ENCODE assay signal across 1 cellular context in the genomic region with DNA sequence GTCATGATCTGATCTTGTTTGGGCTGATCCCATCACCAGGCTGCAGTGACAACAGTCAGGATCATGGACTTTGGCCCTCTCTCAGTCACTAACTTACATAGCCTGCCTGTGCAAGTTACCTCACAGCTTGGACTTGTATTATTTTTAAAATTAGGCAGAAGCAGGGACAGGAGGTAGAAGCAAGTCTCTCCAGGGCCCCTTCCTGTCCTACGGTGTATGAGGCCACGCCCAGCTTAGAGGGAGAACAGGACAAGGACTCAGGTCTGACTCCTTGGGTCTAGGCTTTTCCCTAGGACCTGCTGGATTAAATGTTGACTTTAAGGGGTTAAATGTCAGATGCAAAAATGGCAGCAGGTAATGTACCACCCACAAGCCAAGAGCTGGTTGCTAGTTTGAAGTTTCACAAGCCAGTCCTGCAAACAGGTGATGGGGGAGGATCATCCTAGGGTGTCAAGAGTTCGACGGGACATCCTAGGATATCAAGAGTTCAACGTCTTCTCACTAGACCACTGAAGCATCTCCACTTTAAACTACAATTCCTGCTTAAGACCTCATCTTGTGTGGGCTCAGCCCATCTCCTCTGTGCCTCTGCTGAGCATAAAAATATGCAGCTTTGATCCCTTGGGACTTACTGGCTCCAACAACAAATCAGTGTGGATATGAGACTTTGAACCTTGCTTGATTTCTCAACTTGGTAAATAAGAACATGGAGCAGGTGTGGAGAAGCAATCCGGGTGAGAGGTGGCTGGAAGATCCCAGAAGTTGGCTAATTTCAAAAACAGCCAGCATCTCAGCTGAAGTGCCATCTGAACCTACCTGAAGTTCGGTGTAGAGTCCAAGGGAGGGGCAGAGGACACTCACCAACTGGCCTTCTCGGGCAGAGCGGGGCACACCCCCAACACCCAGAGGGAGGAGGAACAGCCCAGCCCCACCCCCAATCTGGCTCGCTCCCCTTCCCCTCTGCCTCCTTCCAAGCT.
A peak's percentile ranks its signal among the peaks of the same experiment; 100 is the strongest.
TF ChIP-seq lines count a peak whose summit lies in the region.

No MANE protein-coding gene starts in this region.

TF ChIP-seq in HepG2, 621 proteins besides CTCF, POLR2A, EP300 and RAD21 (continued from another document and continues in another):
- TF ChIP-seq TFDP2 (CRISPR knock-in tag; IDR thresholded peaks at IDR 0.05) (no peak), ZNF678 (CRISPR knock-in tag; IDR thresholded peaks at IDR 0.05) (no peak), ZBTB3 (CRISPR knock-in tag; IDR thresholded peaks at IDR 0.05; ENCODE audit: borderline replicate concordance, low read depth) (no peak), KLF16 (CRISPR knock-in tag; IDR thresholded peaks at IDR 0.05) (peak in 1 of 2 experiments; percentile 90; a peak in 1 of 4 replicates), ZNF484 (CRISPR knock-in tag; IDR thresholded peaks at IDR 0.05; ENCODE audit: borderline replicate concordance, low read depth) (no peak), U2AF1 (optimal IDR thresholded peaks at IDR 0.05; ENCODE audit: low read depth, low read length) (no peak), EHMT2 (IDR thresholded peaks at IDR 0.05; ENCODE audit: borderline replicate concordance, low read depth, low read length) (peak; percentile 83; the same call in 1 of the 2 replicates), ZBTB10 (CRISPR knock-in tag; IDR thresholded peaks at IDR 0.05; ENCODE audit: borderline replicate concordance) (0 out of 2 replicates have a peak, but pooled peaks have one; percentile 40), GATA4 (IDR thresholded peaks at IDR 0.05; ENCODE audit: borderline replicate concordance, low read depth) (peak; percentile 77), ZNF326 (CRISPR knock-in tag; IDR thresholded peaks at IDR 0.05; ENCODE audit: borderline replicate concordance) (no peak), ZNF891 (CRISPR knock-in tag; IDR thresholded peaks at IDR 0.05) (no peak), FOSL1 (CRISPR knock-in tag; IDR thresholded peaks at IDR 0.05; ENCODE audit: borderline replicate concordance) (no peak), MAZ (IDR thresholded peaks at IDR 0.05; ENCODE audit: borderline replicate concordance, low read depth, low read length) (peak; percentile 72), MAZ (CRISPR knock-in tag; IDR thresholded peaks at IDR 0.05; ENCODE audit: low read depth) (peak; percentile 78), HNF1A (IDR thresholded peaks at IDR 0.05; ENCODE audit: low read depth) (peak; percentile 60; the same call in 1 of the 2 replicates), HNF1A (CRISPR knock-in tag; IDR thresholded peaks at IDR 0.05; ENCODE audit: borderline replicate concordance) (peak; percentile 8; the same call in 1 of the 2 replicates), NR2F6 (IDR thresholded peaks at IDR 0.05) (peak; percentile 79), NR2F6 (CRISPR knock-in tag; IDR thresholded peaks at IDR 0.05) (peak; percentile 82), MAX (IDR thresholded peaks at IDR 0.05) (peak; percentile 68; the same call in 1 of the 2 replicates), REXO4 (CRISPR knock-in tag; IDR thresholded peaks at IDR 0.05; ENCODE audit: borderline replicate concordance) (no peak), ZBTB14 (CRISPR knock-in tag; IDR thresholded peaks at IDR 0.05) (no peak), ZSCAN20 (CRISPR knock-in tag; IDR thresholded peaks at IDR 0.05; ENCODE audit: borderline replicate concordance) (no peak), PLSCR1 (CRISPR knock-in tag; IDR thresholded peaks at IDR 0.05; ENCODE audit: borderline replicate concordance) (no peak), SALL2 (CRISPR knock-in tag; IDR thresholded peaks at IDR 0.05) (0 out of 2 replicates have a peak, but pooled peaks have one; percentile 41), ARID4A (CRISPR knock-in tag; IDR thresholded peaks at IDR 0.05; ENCODE audit: borderline replicate concordance) (peak; percentile 76; the same call in 1 of the 2 replicates), CC2D1A (CRISPR knock-in tag; IDR thresholded peaks at IDR 0.05) (peak; percentile 90; the same call in 1 of the 2 replicates), DPF2 (CRISPR knock-in tag; IDR thresholded peaks at IDR 0.05; ENCODE audit: borderline replicate concordance, low read depth) (peak; percentile 93)
- TF ChIP-seq, protein P1, sequence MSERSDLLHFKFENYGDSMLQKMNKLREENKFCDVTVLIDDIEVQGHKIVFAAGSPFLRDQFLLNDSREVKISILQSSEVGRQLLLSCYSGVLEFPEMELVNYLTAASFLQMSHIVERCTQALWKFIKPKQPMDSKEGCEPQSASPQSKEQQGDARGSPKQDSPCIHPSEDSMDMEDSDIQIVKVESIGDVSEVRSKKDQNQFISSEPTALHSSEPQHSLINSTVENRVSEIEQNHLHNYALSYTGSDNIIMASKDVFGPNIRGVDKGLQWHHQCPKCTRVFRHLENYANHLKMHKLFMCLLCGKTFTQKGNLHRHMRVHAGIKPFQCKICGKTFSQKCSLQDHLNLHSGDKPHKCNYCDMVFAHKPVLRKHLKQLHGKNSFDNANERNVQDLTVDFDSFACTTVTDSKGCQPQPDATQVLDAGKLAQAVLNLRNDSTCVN (CRISPR knock-in tag; IDR thresholded peaks at IDR 0.05; ENCODE audit: borderline replicate concordance): 0 out of 2 replicates have a peak, but pooled peaks have one; percentile 71
- TF ChIP-seq, protein P2, sequence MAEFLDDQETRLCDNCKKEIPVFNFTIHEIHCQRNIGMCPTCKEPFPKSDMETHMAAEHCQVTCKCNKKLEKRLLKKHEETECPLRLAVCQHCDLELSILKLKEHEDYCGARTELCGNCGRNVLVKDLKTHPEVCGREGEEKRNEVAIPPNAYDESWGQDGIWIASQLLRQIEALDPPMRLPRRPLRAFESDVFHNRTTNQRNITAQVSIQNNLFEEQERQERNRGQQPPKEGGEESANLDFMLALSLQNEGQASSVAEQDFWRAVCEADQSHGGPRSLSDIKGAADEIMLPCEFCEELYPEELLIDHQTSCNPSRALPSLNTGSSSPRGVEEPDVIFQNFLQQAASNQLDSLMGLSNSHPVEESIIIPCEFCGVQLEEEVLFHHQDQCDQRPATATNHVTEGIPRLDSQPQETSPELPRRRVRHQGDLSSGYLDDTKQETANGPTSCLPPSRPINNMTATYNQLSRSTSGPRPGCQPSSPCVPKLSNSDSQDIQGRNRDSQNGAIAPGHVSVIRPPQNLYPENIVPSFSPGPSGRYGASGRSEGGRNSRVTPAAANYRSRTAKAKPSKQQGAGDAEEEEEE (CRISPR knock-in tag; IDR thresholded peaks at IDR 0.05; ENCODE audit: borderline replicate concordance): 0 out of 2 replicates have a peak, but pooled peaks have one; percentile 57
- TF ChIP-seq, protein P3, sequence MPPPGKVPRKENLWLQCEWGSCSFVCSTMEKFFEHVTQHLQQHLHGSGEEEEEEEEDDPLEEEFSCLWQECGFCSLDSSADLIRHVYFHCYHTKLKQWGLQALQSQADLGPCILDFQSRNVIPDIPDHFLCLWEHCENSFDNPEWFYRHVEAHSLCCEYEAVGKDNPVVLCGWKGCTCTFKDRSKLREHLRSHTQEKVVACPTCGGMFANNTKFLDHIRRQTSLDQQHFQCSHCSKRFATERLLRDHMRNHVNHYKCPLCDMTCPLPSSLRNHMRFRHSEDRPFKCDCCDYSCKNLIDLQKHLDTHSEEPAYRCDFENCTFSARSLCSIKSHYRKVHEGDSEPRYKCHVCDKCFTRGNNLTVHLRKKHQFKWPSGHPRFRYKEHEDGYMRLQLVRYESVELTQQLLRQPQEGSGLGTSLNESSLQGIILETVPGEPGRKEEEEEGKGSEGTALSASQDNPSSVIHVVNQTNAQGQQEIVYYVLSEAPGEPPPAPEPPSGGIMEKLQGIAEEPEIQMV (CRISPR knock-in tag; IDR thresholded peaks at IDR 0.05; ENCODE audit: low read depth): 0 out of 2 replicates have a peak, but pooled peaks have one; percentile 6
